ENCODE assay signal across 9 cellular contexts in the genomic region with DNA sequence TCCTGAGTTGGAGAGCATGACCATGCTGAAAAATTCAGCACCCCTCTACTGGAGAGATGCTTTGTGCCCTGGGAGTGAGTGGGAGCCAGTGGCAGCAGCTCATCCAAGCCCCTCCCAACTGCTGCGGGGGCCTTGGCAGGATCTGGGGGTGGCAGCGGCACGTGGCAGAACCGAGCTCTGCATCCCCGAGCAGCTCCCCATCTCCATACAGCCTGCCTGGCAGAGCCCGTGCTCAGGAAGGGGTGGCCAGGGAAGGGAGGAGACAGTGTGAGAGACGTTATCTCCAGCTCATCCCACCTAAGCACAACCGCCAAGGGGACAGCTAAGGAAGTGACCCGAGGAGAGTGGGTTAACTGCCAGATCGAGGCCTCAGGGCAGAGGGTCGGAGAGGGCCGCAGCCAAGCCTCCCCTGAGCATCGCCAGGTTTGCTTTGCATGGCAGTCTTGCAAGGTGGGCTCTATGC. TPM values are rescaled to one million over a fixed set of nuclear protein-coding genes. Genes with fewer than 3 reads are reported as not detected.
A peak's percentile ranks its signal among the peaks of the same experiment; 100 is the strongest.
DNase-seq lines count a peak whose midpoint lies in the region; ATAC-seq and TF ChIP-seq lines count a peak whose summit lies in the region.
"Had no signal": no experiment of that assay in that cellular context is flagged by ENCODE, and none has a peak within 500 bp of the region (broad histone marks: within the 10 kb centered on the region; RNA-seq: fewer than 3 reads in every experiment).

No MANE protein-coding gene starts in this region.

- peaks cover 4 to 65% (median 41%) of the 10 kb centered on the region in 9 donors for H3K4me1 ChIP-seq in heart right ventricle
- H3K4me1 ChIP-seq in naive thymus-derived CD4-positive, alpha-beta T cell (ENCODE audit: control insufficient read depth in 2 of 2, insufficient read depth in 2 of 2, low read length in 2 of 2), result peaks cover 67 to 91% of the 10 kb centered on the region in 2 donors

- POLR2A ChIA-PET in naive thymus-derived CD4-positive, alpha-beta T cell (lab: Charles Lee), result interaction anchor here (0.9 to 61.3 kb wide), 10 partner anchors 11 to 171 kb away, joined by 3 to 1719 read pairs (median 6); a partner anchor contains a TSS

- H3K4me3 ChIP-seq in heart right ventricle, result no peak overlapping the region
- H3K4me3 ChIP-seq in naive thymus-derived CD4-positive, alpha-beta T cell (ENCODE audit: low read length), result peak overlapping the region; percentile 41

- DNase-seq in heart right ventricle (peak in 1 of 2 donors; percentile 10), Right ventricle myocardium superior (no peak), chondrocyte (ENCODE audit: low spot score) (no peak), AG08395 (ENCODE audit: low spot score) (no peak), 8988T (no peak), osteocyte (ENCODE audit: extremely low spot score, unreplicated experiment) (no peak)
- no peak for DNase-seq in naive thymus-derived CD4-positive, alpha-beta T cell
- DNase-seq: GOT3 had no signal

- H3K27me3 ChIP-seq in heart right ventricle, result no peaks in the 10 kb centered on the region
- H3K27me3 ChIP-seq in naive thymus-derived CD4-positive, alpha-beta T cell (ENCODE audit: control insufficient read depth in 2 of 2, insufficient read depth in 2 of 2, low read length in 2 of 2), result no peaks in the 10 kb centered on the region

- peak overlapping the region in 9 of 10 donors; percentile 26 to 78 (median 66) for H3K27ac ChIP-seq in heart right ventricle
- H3K27ac ChIP-seq in naive thymus-derived CD4-positive, alpha-beta T cell (ENCODE audit: low read depth, low read length), result peak overlapping the region; percentile 84

- no peaks in the 10 kb centered on the region for H3K9me3 Mint-ChIP-seq in chondrocyte (ENCODE audit: low read depth)
- H3K9me3 Mint-ChIP-seq in naive thymus-derived CD4-positive, alpha-beta T cell, result peaks cover 0 to under 1% (median 0%) of the 10 kb centered on the region in 11 donors
- H3K9me3 Mint-ChIP-seq in osteocyte (ENCODE audit: unreplicated experiment), result no peaks in the 10 kb centered on the region

- CTCF ChIA-PET in naive thymus-derived CD4-positive, alpha-beta T cell (lab: Charles Lee), result interaction anchor here (0.7 to 13.2 kb wide), 16 partner anchors 10 to 145 kb away, joined by 3 to 253 read pairs (median 5); no protein-coding TSS in a partner anchor

- ATAC-seq in heart right ventricle (peak in 3 of 8 donors; percentile 3 to 21 (median 12)), Right ventricle myocardium superior (ENCODE audit: poor library complexity) (no peak), GM19328 (IDR thresholded peaks at IDR 0.05; ENCODE audit: unreplicated experiment) (no peak)
- no peak for ATAC-seq in naive thymus-derived CD4-positive, alpha-beta T cell

- peaks cover 0 to 3% (median 0%) of the 10 kb centered on the region in 11 donors for H3K9me3 ChIP-seq in heart right ventricle
- H3K9me3 ChIP-seq in naive thymus-derived CD4-positive, alpha-beta T cell (ENCODE audit: control insufficient read depth in 2 of 3, low read length in 3 of 3), result no peaks in the 10 kb centered on the region

- no peaks in the 10 kb centered on the region for H3K27me3 Mint-ChIP-seq in chondrocyte (ENCODE audit: low read depth)
- no peaks in the 10 kb centered on the region for H3K27me3 Mint-ChIP-seq in naive thymus-derived CD4-positive, alpha-beta T cell
- no peaks in the 10 kb centered on the region for H3K27me3 Mint-ChIP-seq in osteocyte (ENCODE audit: unreplicated experiment)

- intact Hi-C loops in heart right ventricle (cut with DNase I) (loop anchor here in 1 of 10 donors (5.0 kb wide), 1 partner anchor 47 kb away; no protein-coding TSS in a partner anchor), Right ventricle myocardium superior (cut with DNase I) (no loop called here)
- intact Hi-C loops in naive thymus-derived CD4-positive, alpha-beta T cell (cut with micrococcal nuclease), result loop anchor here (1.0 to 5.0 kb wide), 9 partner anchors 10 to 162 kb away; no protein-coding TSS in a partner anchor

- H3K27ac Mint-ChIP-seq in chondrocyte (ENCODE audit: unreplicated experiment) (peak overlapping the region; percentile 49), osteocyte (ENCODE audit: unreplicated experiment) (no peak overlapping the region)
- peak overlapping the region in 8 of 9 donors; percentile 82 to 98 (median 94) for H3K27ac Mint-ChIP-seq in naive thymus-derived CD4-positive, alpha-beta T cell

- H3K4me1 Mint-ChIP-seq in chondrocyte (ENCODE audit: low read depth), result peaks cover 41% of the 10 kb centered on the region
- peaks cover 63 to 96% (median 84%) of the 10 kb centered on the region in 7 donors for H3K4me1 Mint-ChIP-seq in naive thymus-derived CD4-positive, alpha-beta T cell
- peaks cover 38% of the 10 kb centered on the region for H3K4me1 Mint-ChIP-seq in osteocyte (ENCODE audit: unreplicated experiment)

- H3K4me3 Mint-ChIP-seq in chondrocyte (ENCODE audit: unreplicated experiment), result no peak overlapping the region
- peak overlapping the region in 9 of 10 donors; percentile 74 to 92 (median 82) for H3K4me3 Mint-ChIP-seq in naive thymus-derived CD4-positive, alpha-beta T cell
- H3K4me3 Mint-ChIP-seq in osteocyte (ENCODE audit: unreplicated experiment), result no peak overlapping the region

- H3K36me3 Mint-ChIP-seq in chondrocyte (ENCODE audit: low read depth) (no peaks in the 10 kb centered on the region), osteocyte (ENCODE audit: unreplicated experiment) (peaks cover 5% of the 10 kb centered on the region)
- H3K36me3 Mint-ChIP-seq in naive thymus-derived CD4-positive, alpha-beta T cell, result peaks cover 0 to 32% (median 16%) of the 10 kb centered on the region in 5 donors

- WGBS in heart right ventricle, 2 donors, result 50 to 59% methylated on average over 13 of the region's 13 CpGs

- no peaks in the 10 kb centered on the region for H3K36me3 ChIP-seq in heart right ventricle
- H3K36me3 ChIP-seq in naive thymus-derived CD4-positive, alpha-beta T cell (ENCODE audit: control insufficient read depth in 2 of 3, insufficient read depth in 3 of 3, low read length in 3 of 3), result peaks cover 6 to 45% (median 9%) of the 10 kb centered on the region in 3 experiments

- TF ChIP-seq CTCF in heart right ventricle (IDR thresholded peaks at IDR 0.05) (no peak), chondrocyte (IDR thresholded peaks at IDR 0.05) (no peak), osteocyte (IDR thresholded peaks at IDR 0.05) (no peak)

RNA-seq across cellular contexts. Expression of a gene that starts 17.2 kb away (rescaled TPM):
- total RNA-seq in heart right ventricle (10 to 100 TPM in 8 of 10 donors, 1 to 10 TPM in 2; 7.2 to 15.4 (median 12.3) TPM), Right ventricle myocardium superior (9.9 TPM), chondrocyte (26.3 to 28.9 TPM (median 27.8 TPM) in 3 replicates), osteocyte (29.2 and 31.6 TPM in 2 replicates)
- 10 to 100 TPM; 16.7 to 31.1 TPM for polyA plus RNA-seq in heart right ventricle
- total RNA-seq in naive thymus-derived CD4-positive, alpha-beta T cell, result 10 to 100 TPM; 29.1 to 84.4 (median 56.8) TPM
- polyA plus RNA-seq in naive thymus-derived CD4-positive, alpha-beta T cell, result 10 to 100 TPM; 29.3 to 39.5 TPM

RNA-seq across cellular contexts. Expression of a gene that starts 24.3 kb away (rescaled TPM):
- total RNA-seq in heart right ventricle (under 1 TPM in 7 of 10 donors, not detected in 3; 0.25 to 0.59 (median 0.47) TPM), Right ventricle myocardium superior (0.48 TPM), chondrocyte (1.4 to 4.3 TPM (median 2.7 TPM) in 3 replicates), osteocyte (2.6 and 2.9 TPM in 2 replicates)
- under 1 TPM in 1 of 2 donors, not detected in 1; 0.28 TPM for polyA plus RNA-seq in heart right ventricle
- 1 to 10 TPM; 1.4 to 2.9 (median 2.1) TPM for total RNA-seq in naive thymus-derived CD4-positive, alpha-beta T cell
- polyA plus RNA-seq in naive thymus-derived CD4-positive, alpha-beta T cell, result under 1 TPM in 1 of 2 donors, not detected in 1; 0.17 TPM

RNA-seq across cellular contexts. Expression of a gene that starts 25.9 kb away (rescaled TPM):
- total RNA-seq in heart right ventricle (10 to 100 TPM; 11.1 to 33.5 (median 25.1) TPM), Right ventricle myocardium superior (21.8 TPM), chondrocyte (39.4 to 63.0 TPM (median 61.8 TPM) in 3 replicates), osteocyte (39.4 and 41.4 TPM in 2 replicates)
- 10 to 100 TPM in 1 of 2 donors, 1 to 10 TPM in 1; 6.7 to 13.0 TPM for polyA plus RNA-seq in heart right ventricle
- 100 to 1,000 TPM; 252 to 664 (median 347) TPM for total RNA-seq in naive thymus-derived CD4-positive, alpha-beta T cell
- 100 to 1,000 TPM; 124 to 297 TPM for polyA plus RNA-seq in naive thymus-derived CD4-positive, alpha-beta T cell

RNA-seq across cellular contexts. Expression of a gene that starts 38.0 kb away (rescaled TPM):
- total RNA-seq in heart right ventricle (10 to 100 TPM; 23.2 to 52.9 (median 33.9) TPM), Right ventricle myocardium superior (18.1 TPM), chondrocyte (22.2 to 25.5 TPM (median 24.4 TPM) in 3 replicates), osteocyte (21.4 and 25.1 TPM in 2 replicates)
- polyA plus RNA-seq in heart right ventricle, result 10 to 100 TPM; 10.8 to 48.6 TPM
- 10 to 100 TPM; 28.0 to 51.0 (median 36.1) TPM for total RNA-seq in naive thymus-derived CD4-positive, alpha-beta T cell
- polyA plus RNA-seq in naive thymus-derived CD4-positive, alpha-beta T cell, result 10 to 100 TPM; 20.0 to 21.7 TPM

RNA-seq across cellular contexts. Expression of a gene that starts 55.5 kb away (rescaled TPM):
- total RNA-seq in heart right ventricle, result 10 to 100 TPM; 32.8 to 52.0 (median 44.7) TPM
- 10 to 100 TPM; 33.0 to 40.5 TPM for polyA plus RNA-seq in heart right ventricle
- 38.2 TPM for total RNA-seq in Right ventricle myocardium superior
- 45.5 to 54.3 TPM (median 47.5 TPM) in 3 replicates for total RNA-seq in chondrocyte
- total RNA-seq in naive thymus-derived CD4-positive, alpha-beta T cell, result 100 to 1,000 TPM in 3 of 5 experiments, 10 to 100 TPM in 2; 63.0 to 125 (median 107) TPM
- 10 to 100 TPM; 28.3 to 34.5 TPM for polyA plus RNA-seq in naive thymus-derived CD4-positive, alpha-beta T cell
- total RNA-seq in osteocyte, result 73.4 and 77.0 TPM in 2 replicates

Comparison
In these comparisons a context has a peak if more than half of its experiments do, and no peak if none do; other contexts are left out.
1. H3K4me3 Mint-ChIP-seq: peak in naive thymus-derived CD4-positive, alpha-beta T cell (9 of 10); none in chondrocyte (single experiment) and osteocyte (single experiment).